Comparison of ENCODE assay signal across 2 cellular contexts in genomic region chr19:24064175-24064574, GRCh38.
TF ChIP-seq lines count a peak whose summit lies in the region.

No MANE protein-coding gene starts in this region.

TF ChIP-seq in HepG2, 621 proteins besides CTCF, POLR2A, EP300 and RAD21:
- TF ChIP-seq CEBPB (IDR thresholded peaks at IDR 0.05; ENCODE audit: borderline replicate concordance, low read depth, low read length) (peak; percentile 30; the same call in 1 of the 2 replicates), KLF13 (CRISPR knock-in tag; IDR thresholded peaks at IDR 0.05) (no peak)
TF ChIP-seq in HepG2: peak in this region for 1.

TF ChIP-seq in IMR-90, 13 proteins besides CTCF, POLR2A, EP300 and RAD21:
- TF ChIP-seq CHD1 (IDR thresholded peaks at IDR 0.05; ENCODE audit: low read depth, low read length) (no peak), FOS (IDR thresholded peaks at IDR 0.05; ENCODE audit: low read depth, low read length) (no peak), CEBPB (IDR thresholded peaks at IDR 0.05; ENCODE audit: low read depth, low read length) (peak; percentile 66), NFE2L2 (IDR thresholded peaks at IDR 0.05; ENCODE audit: low read depth, low read length) (no peak)
TF ChIP-seq in IMR-90: peak in this region for 1.
